In genomic region chr20:32727663-32728062, GRCh38 we compare ENCODE assay signal across 14 cellular contexts. TPM values are rescaled to one million over a fixed set of nuclear protein-coding genes. Genes with fewer than 3 reads are reported as not detected.
DNase-seq lines count a peak whose midpoint lies in the region; ATAC-seq and TF ChIP-seq lines count a peak whose summit lies in the region.
"Had no signal": no experiment of that assay in that cellular context is flagged by ENCODE, and none has a peak within 500 bp of the region (broad histone marks: within the 10 kb centered on the region; RNA-seq: fewer than 3 reads in every experiment).

No MANE protein-coding gene starts in this region.

- intact Hi-C loops in heart right ventricle (cut with DNase I), result no loop called here
- intact Hi-C loops in Right ventricle myocardium superior (cut with DNase I), result no loop called here

- H3K4me1 Mint-ChIP-seq in activated CD8-positive, alpha-beta memory T cell treated with anti-CD3 and anti-CD28 coated beads, Interleukin-2, amount 10 ng/mL, durations not matched to agents 7 days and 5 days, result peaks cover 6% of the 10 kb centered on the region

- no peak for TF ChIP-seq CTCF in heart right ventricle (IDR thresholded peaks at IDR 0.05)

- no peak overlapping the region for H3K27ac ChIP-seq in heart right ventricle
- H3K27ac ChIP-seq: skin epidermis, VCaP had no signal

- CTCF ChIA-PET in activated CD8-positive, alpha-beta memory T cell treated with anti-CD3 and anti-CD28 coated beads, Interleukin-2, amount 10 ng/mL, durations not matched to agents 7 days and 5 days (lab: Charles Lee), result no interaction called here

- no peak overlapping the region for H3K9ac ChIP-seq in adipocyte (ENCODE audit: low read length)

- no peak overlapping the region for H3K4me3 ChIP-seq in heart right ventricle
- H3K4me3 ChIP-seq in adipocyte (ENCODE audit: low read length), result no peak overlapping the region
- H3K4me3 ChIP-seq: skin epidermis had no signal

- no peak overlapping the region for H3K4me3 Mint-ChIP-seq in activated CD8-positive, alpha-beta memory T cell treated with anti-CD3 and anti-CD28 coated beads, Interleukin-2, amount 10 ng/mL, durations not matched to agents 7 days and 5 days
- H3K4me3 Mint-ChIP-seq: B cell had no signal

- no peaks in the 10 kb centered on the region for H3K9me3 Mint-ChIP-seq in activated CD8-positive, alpha-beta memory T cell treated with anti-CD3 and anti-CD28 coated beads, Interleukin-2, amount 10 ng/mL, durations not matched to agents 7 days and 5 days (ENCODE audit: low read depth)

- 54 to 58% methylated on average over 7 of the region's 7 CpGs for WGBS in heart right ventricle, 2 donors

- H3K27me3 ChIP-seq in heart right ventricle, result no peaks in the 10 kb centered on the region
- H3K27me3 ChIP-seq in adipocyte (replicated peaks; ENCODE audit: control insufficient read depth, insufficient read depth, low read length), result no peaks in the 10 kb centered on the region

- H3K27me3 Mint-ChIP-seq in activated CD8-positive, alpha-beta memory T cell treated with anti-CD3 and anti-CD28 coated beads, Interleukin-2, amount 10 ng/mL, durations not matched to agents 7 days and 5 days, result no peaks in the 10 kb centered on the region
- H3K27me3 Mint-ChIP-seq: B cell had no signal

- H3K36me3 ChIP-seq in heart right ventricle (peaks cover 0 to 67% (median 17%) of the 10 kb centered on the region in 9 donors), adipocyte (ENCODE audit: control insufficient read depth, insufficient read depth, low read length, severe bottlenecking) (peaks cover 8% of the 10 kb centered on the region)

- peak in 6 of 8 donors; percentile 34 to 79 (median 58) for ATAC-seq in heart right ventricle
- no peak for ATAC-seq in Right ventricle myocardium superior (ENCODE audit: poor library complexity)
- ATAC-seq in GM21367 (IDR thresholded peaks at IDR 0.05; ENCODE audit: unreplicated experiment), result no peak
- ATAC-seq in activated CD8-positive, alpha-beta memory T cell treated with anti-CD3 and anti-CD28 coated beads, Interleukin-2, amount 10 ng/mL, durations not matched to agents 7 days and 5 days, result no peak
- ATAC-seq: left colon had no signal

- DNase-seq in heart right ventricle, result no peak
- no peak for DNase-seq in Right ventricle myocardium superior
- peak; percentile 69 for DNase-seq in adipocyte (ENCODE audit: low read depth)
- DNase-seq in islet precursor cell, result peak; percentile 89
- DNase-seq in activated CD4-positive, alpha-beta T cell treated with anti-CD3 and anti-CD28 coated beads for 48 hours, result no peak
- no peak for DNase-seq in NCI-H1417 (lab: John Stamatoyannopoulos, UW)
- DNase-seq in activated CD8-positive, alpha-beta memory T cell treated with anti-CD3 and anti-CD28 coated beads, Interleukin-2, amount 10 ng/mL, durations not matched to agents 7 days and 5 days, result no peak
- DNase-seq: activated gamma-delta T cell treated with Interleukin-2 at 50 U/mL for 16 hours, left colon, NCI-H1417 treated with DMSO at 0.1 percent for 48 hours had no signal

- peaks cover 14% of the 10 kb centered on the region for H3K36me3 Mint-ChIP-seq in activated CD8-positive, alpha-beta memory T cell treated with anti-CD3 and anti-CD28 coated beads, Interleukin-2, amount 10 ng/mL, durations not matched to agents 7 days and 5 days

- no peaks in the 10 kb centered on the region for H3K9me3 ChIP-seq in heart right ventricle
- no peaks in the 10 kb centered on the region for H3K9me3 ChIP-seq in adipocyte (ENCODE audit: control insufficient read depth, low read length)

- no peak overlapping the region for H3K27ac Mint-ChIP-seq in activated CD8-positive, alpha-beta memory T cell treated with anti-CD3 and anti-CD28 coated beads, Interleukin-2, amount 10 ng/mL, durations not matched to agents 7 days and 5 days
- H3K27ac Mint-ChIP-seq: B cell had no signal

- H3K4me1 ChIP-seq in heart right ventricle, result peaks cover 0 to 14% (median 4%) of the 10 kb centered on the region in 9 donors
- H3K4me1 ChIP-seq in adipocyte (ENCODE audit: control insufficient read depth, insufficient read depth, low read length), result peaks cover 27% of the 10 kb centered on the region

RNA-seq across cellular contexts. Expression of gene COMMD7, which starts 15.6 kb away (rescaled TPM):
- total RNA-seq in heart right ventricle, result 10 to 100 TPM; 35.7 to 54.6 (median 41.8) TPM
- 10 to 100 TPM; 48.6 to 53.6 TPM for polyA plus RNA-seq in heart right ventricle
- 47.8 TPM for total RNA-seq in Right ventricle myocardium superior
- total RNA-seq in activated CD8-positive, alpha-beta memory T cell treated with anti-CD3 and anti-CD28 coated beads, Interleukin-2, amount 10 ng/mL, durations not matched to agents 7 days and 5 days, result 10 to 100 TPM; 54.2 to 59.5 TPM

RNA-seq across cellular contexts. Expression of gene DNMT3B, which starts 34.5 kb away (rescaled TPM):
- total RNA-seq in heart right ventricle, result under 1 TPM; 0.27 to 0.95 (median 0.68) TPM
- polyA plus RNA-seq in heart right ventricle, result 1 to 10 TPM in 1 of 2 donors, under 1 TPM in 1; 0.35 to 1.8 TPM
- 0.22 TPM for total RNA-seq in Right ventricle myocardium superior
- 1 to 10 TPM; 3.3 to 4.7 TPM for total RNA-seq in activated CD8-positive, alpha-beta memory T cell treated with anti-CD3 and anti-CD28 coated beads, Interleukin-2, amount 10 ng/mL, durations not matched to agents 7 days and 5 days

RNA-seq across cellular contexts. Expression of gene C20orf203, which starts 53.9 kb away (rescaled TPM):
- total RNA-seq in heart right ventricle (under 1 TPM in 1 of 10 donors, not detected in 9; 0.04 TPM), Right ventricle myocardium superior (not detected)
- under 1 TPM in 1 of 2 donors, not detected in 1; 0.07 TPM for polyA plus RNA-seq in heart right ventricle
- under 1 TPM; 0.12 to 0.32 TPM for total RNA-seq in activated CD8-positive, alpha-beta memory T cell treated with anti-CD3 and anti-CD28 coated beads, Interleukin-2, amount 10 ng/mL, durations not matched to agents 7 days and 5 days
- total RNA-seq: left colon had no signal

Comparison
In these comparisons a context has a peak if more than half of its experiments do, and no peak if none do; other contexts are left out.
1. ATAC-seq: peak in heart right ventricle (6 of 8); none in Right ventricle myocardium superior (single experiment), GM21367 (single experiment) and activated CD8-positive, alpha-beta memory T cell treated with anti-CD3 and anti-CD28 coated beads, Interleukin-2, amount 10 ng/mL, durations not matched to agents 7 days and 5 days (single experiment).
2. DNase-seq: peak in adipocyte (single experiment) and islet precursor cell (single experiment); none in heart right ventricle (0 of 2), Right ventricle myocardium superior (single experiment), activated CD4-positive, alpha-beta T cell treated with anti-CD3 and anti-CD28 coated beads for 48 hours (single experiment), NCI-H1417 (0 of 3) and activated CD8-positive, alpha-beta memory T cell treated with anti-CD3 and anti-CD28 coated beads, Interleukin-2, amount 10 ng/mL, durations not matched to agents 7 days and 5 days (single experiment).